In genomic region chr6:144390202-144390601, GRCh38 we compare ENCODE assay signal across 26 cellular contexts.
"Had no signal": no experiment of that assay in that cellular context is flagged by ENCODE, and none has a peak within 500 bp of the region (broad histone marks: within the 10 kb centered on the region; RNA-seq: fewer than 3 reads in every experiment).

No MANE protein-coding gene starts in this region.

- H3K4me1 ChIP-seq: breast epithelium, Peyer's patch, SJSA1 had no signal

- DNase-seq: activated CD4-positive, alpha-beta T cell treated with anti-CD3 and anti-CD28 coated beads for 48 hours; activated CD4-positive, alpha-beta T cell treated with anti-CD3 and anti-CD28 coated beads, Interleukin-2, amount 50 U/mL, for 4 hours; activated CD4-positive, CD25-positive, alpha-beta regulatory T cell treated with anti-CD3 and anti-CD28 coated beads, Interleukin-2, amount 50 U/mL, for 72 hours; activated CD8-positive, alpha-beta memory T cell treated with anti-CD3 and anti-CD28 coated beads, Interleukin-2, amount 50 U/mL, for 48 hours; activated CD8-positive, alpha-beta T cell treated with anti-CD3 and anti-CD28 coated beads, Interleukin-2, amount 10 ng/mL, durations not matched to agents 7 days and 5 days; activated T-cell treated with anti-CD3 and anti-CD28 coated beads, Interleukin-2, amount 50 U/mL, for 1 hour; aorta; caudate nucleus; Karpas-422; MM.1S; NCI-H146; NCI-H1930; NCI-H2171; NCI-H226; NCI-H526; NCI-H774; NK-92 treated with Interleukin-12 subunit alpha and Interleukin-12 subunit beta, amount 100 ng/mL, for 24 hours; OCI-M1; Peyer's patch; Right ventricle myocardium superior had no signal

- H3K4me3 ChIP-seq: breast epithelium, Peyer's patch, SJSA1 had no signal

- H3K27me3 Mint-ChIP-seq: activated naive CD4-positive, alpha-beta T cell treated with anti-CD3 and anti-CD28 coated beads, Interleukin-2, amount 50 U/mL, for 24 hours had no signal

- H3K9me3 ChIP-seq: breast epithelium, Peyer's patch, SJSA1 had no signal

- H3K4me3 Mint-ChIP-seq: activated CD8-positive, alpha-beta T cell treated with anti-CD3 and anti-CD28 coated beads, Interleukin-2, amount 10 ng/mL, durations not matched to agents 7 days and 5 days; activated naive CD4-positive, alpha-beta T cell treated with anti-CD3 and anti-CD28 coated beads, Interleukin-2, amount 50 U/mL, for 24 hours; T-helper 1 cell treated with Interleukin-12 subunit alpha and Interleukin-12 subunit beta and Interleukin-4 antibody, amounts not matched to agents 30 μg/mL and 1 μg/mL, for 36 hours had no signal

- H3K27ac Mint-ChIP-seq: activated CD8-positive, alpha-beta T cell treated with anti-CD3 and anti-CD28 coated beads, Interleukin-2, amount 10 ng/mL, durations not matched to agents 7 days and 5 days; activated naive CD4-positive, alpha-beta T cell treated with anti-CD3 and anti-CD28 coated beads, Interleukin-2, amount 50 U/mL, for 24 hours; T-helper 1 cell treated with Interleukin-12 subunit alpha and Interleukin-12 subunit beta and Interleukin-4 antibody, amounts not matched to agents 30 μg/mL and 1 μg/mL, for 36 hours had no signal

- H3K27ac ChIP-seq: breast epithelium, Peyer's patch, RWPE1, SJSA1 had no signal

- H3K27me3 ChIP-seq: breast epithelium, Peyer's patch, SJSA1 had no signal

- H3K9me3 Mint-ChIP-seq: activated naive CD4-positive, alpha-beta T cell treated with anti-CD3 and anti-CD28 coated beads, Interleukin-2, amount 50 U/mL, for 24 hours had no signal

- H3K36me3 ChIP-seq: breast epithelium, Peyer's patch had no signal

- ATAC-seq: activated CD8-positive, alpha-beta T cell treated with anti-CD3 and anti-CD28 coated beads, Interleukin-2, amount 10 ng/mL, durations not matched to agents 7 days and 5 days; SK-N-SH treated with all-trans-retinoic acid at 6 μM for 48 hours had no signal
